9 cellular contexts compared by ENCODE assay signal in the genomic region with DNA sequence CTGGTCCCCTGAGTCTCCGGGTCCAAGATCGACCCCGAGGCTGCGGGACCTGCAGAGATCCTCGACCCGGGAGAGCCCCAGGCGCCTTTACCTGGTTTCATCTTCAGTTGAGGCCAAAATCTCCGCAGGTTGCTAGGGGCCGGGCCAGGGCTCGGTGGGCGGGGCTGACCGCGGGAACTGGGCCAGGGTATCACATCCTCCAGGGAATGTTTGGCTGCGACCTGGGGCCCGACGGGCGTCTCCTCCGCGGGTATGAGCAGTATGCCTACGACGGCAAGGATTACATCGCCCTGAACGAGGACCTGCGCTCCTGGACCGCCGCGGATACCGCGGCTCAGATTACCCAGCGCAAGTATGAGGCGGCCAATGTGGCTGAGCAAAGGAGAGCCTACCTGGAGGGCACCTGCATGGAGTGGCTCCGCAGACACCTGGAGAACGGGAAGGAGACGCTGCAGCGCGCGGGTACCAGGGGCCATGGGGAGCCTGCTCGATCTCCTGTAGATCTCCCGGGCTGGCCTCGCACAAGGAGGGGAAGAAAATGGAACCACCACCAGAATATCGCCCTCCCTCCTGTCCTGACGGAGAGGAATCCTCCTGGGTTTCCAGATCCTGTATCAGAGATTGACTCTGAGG. TPM values are rescaled to one million over a fixed set of nuclear protein-coding genes. Genes with fewer than 3 reads are reported as not detected.
A peak's percentile ranks its signal among the peaks of the same experiment; 100 is the strongest.
DNase-seq lines count a peak whose midpoint lies in the region; ATAC-seq, FAIRE-seq and TF ChIP-seq lines count a peak whose summit lies in the region.
"Had no signal": no experiment of that assay in that cellular context is flagged by ENCODE, and none has a peak within 500 bp of the region (broad histone marks: within the 10 kb centered on the region; RNA-seq: fewer than 3 reads in every experiment).

No MANE protein-coding gene starts in this region.

- peak overlapping the region; percentile 42 for H3K4me3 ChIP-seq in AG09309 (ENCODE audit: control insufficient read depth, low read depth, low read length)
- H3K4me3 ChIP-seq in Panc1 (ENCODE audit: low read depth in 2 of 2, low read length in 2 of 2), result peak overlapping the region; percentile 39 to 52
- peak overlapping the region; percentile 60 for H3K4me3 ChIP-seq in colonic mucosa
- H3K4me3 ChIP-seq in thoracic aorta, result peak overlapping the region; percentile 91

- DNase-seq in AG09309 (ENCODE audit: low read depth) (no peak), Panc1 (ENCODE audit: low read depth, low spot score) (no peak), colonic mucosa (peak; percentile 66), mesenteric fat pad (ENCODE audit: low spot score) (peak; percentile 89), thoracic aorta (ENCODE audit: low spot score) (no peak), SW480 (ENCODE audit: low spot score) (no peak), GM19239 (ENCODE audit: insufficient read length, low spot score) (no peak)

- TF ChIP-seq CTCF in AG09309 (IDR thresholded peaks at IDR 0.05; ENCODE audit: control insufficient read depth, insufficient read depth, low read depth, low read length, missing control alignments) (no peak), Panc1 (IDR thresholded peaks at IDR 0.05) (no peak), colonic mucosa (IDR thresholded peaks at IDR 0.05) (no peak), thoracic aorta (IDR thresholded peaks at IDR 0.05) (no peak)

- intact Hi-C loops in Panc1 (cut with micrococcal nuclease; ENCODE audit: unreplicated experiment), result loop anchor here (10.0 kb wide), 1 partner anchor 272 kb away; no protein-coding TSS in a partner anchor
- intact Hi-C loops in colonic mucosa (cut with DNase I), result no loop called here

- H3K27ac ChIP-seq in Panc1 (ENCODE audit: low read length), result no peak overlapping the region
- H3K27ac ChIP-seq in colonic mucosa, result no peak overlapping the region
- no peak overlapping the region for H3K27ac ChIP-seq in thoracic aorta
- H3K27ac ChIP-seq: SJSA1 had no signal

- H3K36me3 ChIP-seq in Panc1 (ENCODE audit: control insufficient read depth, insufficient read depth, low read length), result no peaks in the 10 kb centered on the region
- no peaks in the 10 kb centered on the region for H3K36me3 ChIP-seq in colonic mucosa
- no peaks in the 10 kb centered on the region for H3K36me3 ChIP-seq in thoracic aorta
- H3K36me3 ChIP-seq: SJSA1 had no signal

- no TSS peak for BruUV-seq in Panc1 (replicated peaks; lab: Mats Ljungman, UMichigan)

- in situ Hi-C loops in Panc1 (cut with HindIII; ENCODE audit: low pct_unique_long_range_greater_than_20kb, low sequenced_read_pairs), result no loop called here

- H3K4me1 ChIP-seq in Panc1 (ENCODE audit: control insufficient read depth, insufficient read depth, low read length), result no peaks in the 10 kb centered on the region; the same call in 1 of the 2 replicates
- H3K4me1 ChIP-seq in colonic mucosa, result peaks cover 5% of the 10 kb centered on the region
- H3K4me1 ChIP-seq in thoracic aorta (ENCODE audit: control insufficient read depth in 1 of 2, low read depth in 2 of 2), result peaks cover 4 to 13% of the 10 kb centered on the region in 2 donors

- POLR2A ChIA-PET in Panc1 (lab: Charles Lee), result no interaction called here

- H3K9ac ChIP-seq in colonic mucosa (ENCODE audit: low read depth in 2 of 2, low read length in 2 of 2), result peak overlapping the region; percentile 51 to 55

- FAIRE-seq in GM19239 (lab: Jason Lieb, UNC), result no peak

- CTCF ChIA-PET in Panc1 (lab: Charles Lee), result no interaction called here

- H3K27me3 ChIP-seq in Panc1 (ENCODE audit: control insufficient read depth, insufficient read depth, low read length), result peaks cover 3% of the 10 kb centered on the region; the same call in 1 of the 2 replicates
- no peaks in the 10 kb centered on the region for H3K27me3 ChIP-seq in colonic mucosa
- no peaks in the 10 kb centered on the region for H3K27me3 ChIP-seq in thoracic aorta (replicated peaks; ENCODE audit: insufficient read depth)

- ATAC-seq in Panc1, result peak; percentile 9; the same call in 1 of the 2 replicates
- ATAC-seq in thoracic aorta (ENCODE audit: insufficient number of reproducible peaks, low FRiP score, low read depth), result no peak
- no peak for ATAC-seq in GM19452 (IDR thresholded peaks at IDR 0.05; ENCODE audit: unreplicated experiment)

- no peaks in the 10 kb centered on the region for H3K9me3 ChIP-seq in Panc1 (ENCODE audit: control insufficient read depth, insufficient read depth, low read depth, low read length)
- no peaks in the 10 kb centered on the region for H3K9me3 ChIP-seq in colonic mucosa
- no peaks in the 10 kb centered on the region for H3K9me3 ChIP-seq in thoracic aorta
- H3K9me3 ChIP-seq: SJSA1 had no signal

RNA-seq across cellular contexts. Expression of gene POLR1H, which starts 53.8 kb away (rescaled TPM):
- total RNA-seq in Panc1 (2021; ENCODE audit: unreplicated experiment), result 24.9 TPM
- 29.1 TPM for polyA plus RNA-seq in Panc1 (2012; ENCODE audit: insufficient read length)
- total RNA-seq in colonic mucosa, result 10 to 100 TPM; 33.2 to 38.4 TPM
- total RNA-seq in mesenteric fat pad, result 21.1 TPM
- total RNA-seq in thoracic aorta, result 10 to 100 TPM; 11.2 to 19.1 TPM

RNA-seq across cellular contexts. Expression of gene PPP1R11, which starts 59.8 kb away (rescaled TPM):
- 59.2 TPM for total RNA-seq in Panc1 (2021; ENCODE audit: unreplicated experiment)
- 53.0 TPM for polyA plus RNA-seq in Panc1 (2012; ENCODE audit: insufficient read length)
- total RNA-seq in colonic mucosa, result 10 to 100 TPM; 77.9 to 87.1 TPM
- 41.1 TPM for total RNA-seq in mesenteric fat pad
- total RNA-seq in thoracic aorta, result 10 to 100 TPM; 25.2 to 45.5 TPM

Comparison
In these comparisons a context has a peak if more than half of its experiments do, and no peak if none do; other contexts are left out.
1. DNase-seq: peak in colonic mucosa (single experiment) and mesenteric fat pad (single experiment); none in AG09309 (single experiment), Panc1 (single experiment), thoracic aorta (single experiment), SW480 (single experiment) and GM19239 (single experiment).
2. Peak in every context shown above with its lines, with median percentiles within 50 percentile points of each other: H3K4me3 ChIP-seq.